ENCODE assay signal across 1 cellular context in genomic region chr15:52008326-52008697, GRCh38.
A peak's percentile ranks its signal among the peaks of the same experiment; 100 is the strongest.
TF ChIP-seq lines count a peak whose summit lies in the region.

No MANE protein-coding gene starts in this region.

TF ChIP-seq in GM12878, 131 proteins besides CTCF, POLR2A, EP300 and RAD21:
- TF ChIP-seq KAT2A (conservative IDR thresholded peaks at IDR 0.05; ENCODE audit: control insufficient read depth, low read depth, low read length) (no peak), ETV6 (conservative IDR thresholded peaks at IDR 0.05 in 1 of 2, IDR thresholded peaks at IDR 0.05 in 1 of 2; ENCODE audit: borderline replicate concordance in 1 of 2, low read depth in 1 of 2) (0 out of 4 replicates have a peak, but pooled peaks of 1 of the 2 experiments have one; percentile 6), ESRRA (IDR thresholded peaks at IDR 0.05; ENCODE audit: low read length) (no peak)
